In the genomic region with DNA sequence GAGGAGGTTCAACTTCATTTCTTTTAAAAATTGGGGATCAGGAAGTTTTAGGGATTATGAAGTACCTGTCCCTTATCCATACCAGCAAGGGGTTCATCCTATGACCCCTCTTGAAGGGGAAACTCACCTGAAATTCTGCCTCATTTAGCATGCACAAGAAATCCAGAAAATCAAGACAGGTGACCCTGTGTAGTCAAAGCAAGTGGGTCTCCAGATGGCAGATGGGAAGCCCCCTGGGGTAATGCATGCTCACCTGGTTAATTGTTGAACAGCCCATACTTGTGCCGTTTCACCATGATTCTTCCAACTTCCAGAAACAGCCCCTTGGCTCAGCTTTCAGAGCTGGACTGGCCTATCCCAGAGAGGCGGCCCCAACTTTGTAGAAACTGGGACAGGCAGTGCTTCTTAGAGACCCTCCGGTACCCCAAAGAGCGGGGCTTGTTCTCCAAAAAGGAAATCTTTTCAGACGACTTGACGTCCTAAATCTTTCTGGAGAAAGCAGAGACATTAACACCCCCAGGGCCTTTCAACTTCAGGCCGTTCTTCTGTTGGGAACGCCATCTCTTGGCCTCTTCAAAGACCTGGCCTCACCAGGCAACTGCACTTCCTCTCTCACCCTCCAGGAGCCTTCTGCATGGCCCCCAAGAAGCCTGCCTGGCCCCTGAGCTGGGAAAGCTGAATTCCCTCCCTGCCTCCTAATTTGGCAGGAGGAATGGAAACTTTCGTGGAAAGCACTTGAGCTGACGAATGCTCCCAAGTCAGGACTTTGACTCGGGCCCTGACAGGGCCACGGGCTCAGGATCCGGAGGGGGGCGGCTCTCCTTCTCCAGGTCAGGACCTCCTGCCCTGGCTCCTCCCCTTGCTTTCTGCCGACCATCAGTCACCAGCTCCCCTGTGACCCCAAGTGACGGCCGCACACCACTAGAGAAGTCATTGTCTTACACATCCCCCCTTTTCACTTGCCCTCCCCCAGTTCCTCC, we compare ENCODE assay signal across 19 cellular contexts.
DNase-seq lines count a peak whose midpoint lies in the region; ATAC-seq and TF ChIP-seq lines count a peak whose summit lies in the region.
"Had no signal": no experiment of that assay in that cellular context is flagged by ENCODE, and none has a peak within 500 bp of the region (broad histone marks: within the 10 kb centered on the region; RNA-seq: fewer than 3 reads in every experiment).

No MANE protein-coding gene starts in this region.

- H3K4me3 ChIP-seq in H7 (ENCODE audit: insufficient read depth, low read depth, low read length): no peak overlapping the region
- peak overlapping the region; percentile 40 for H3K4me3 ChIP-seq in coronary artery
- H3K4me3 ChIP-seq in iPS-15b (ENCODE audit: low read depth, low read length): peak overlapping the region; percentile 36
- H3K4me3 ChIP-seq: ovary, SK-N-MC had no signal

- H3K36me3 ChIP-seq in H7 (replicated peaks; ENCODE audit: control insufficient read depth, insufficient read depth, low read length) (no peaks in the 10 kb centered on the region), iPS-15b (ENCODE audit: control insufficient read depth, insufficient read depth, low read length) (no peaks in the 10 kb centered on the region)
- H3K36me3 ChIP-seq: ovary had no signal

- DNase-seq in H7 (peak; percentile 67), coronary artery (ENCODE audit: low spot score) (peak; percentile 58), osteocyte (ENCODE audit: extremely low spot score, unreplicated experiment) (peak; percentile 73), pons (ENCODE audit: low spot score) (no peak)
- DNase-seq: activated CD4-positive, alpha-beta T cell treated with anti-CD3 and anti-CD28 coated beads for 48 hours; activated naive CD8-positive, alpha-beta T cell treated with anti-CD3 and anti-CD28 coated beads, Interleukin-2, amount 10 ng/mL, durations not matched to agents 7 days and 5 days; effector memory CD4-positive, alpha-beta T cell; immature natural killer cell; midbrain; NCI-H146; NCI-H446 treated with DMSO at 0.1 percent for 48 hours; ovary; T1000 had no signal

- no peaks in the 10 kb centered on the region for H3K36me3 Mint-ChIP-seq in osteocyte (ENCODE audit: unreplicated experiment)
- H3K36me3 Mint-ChIP-seq: activated naive CD8-positive, alpha-beta T cell treated with anti-CD3 and anti-CD28 coated beads, Interleukin-2, amount 10 ng/mL, durations not matched to agents 7 days and 5 days; immature natural killer cell had no signal

- H3K4me3 Mint-ChIP-seq in osteocyte (ENCODE audit: unreplicated experiment): no peak overlapping the region
- H3K4me3 Mint-ChIP-seq: activated naive CD8-positive, alpha-beta T cell treated with anti-CD3 and anti-CD28 coated beads, Interleukin-2, amount 10 ng/mL, durations not matched to agents 7 days and 5 days; stimulated activated naive CD8-positive, alpha-beta T cell treated with anti-CD3 and anti-CD28 coated beads, Interleukin-15, Interleukin-2, amounts not matched to agents 100 ng/mL and 50 ng/mL, for 24 hours had no signal

- H3K27me3 ChIP-seq in H7 (ENCODE audit: control insufficient read depth, insufficient read depth, low read length) (peaks cover 6% of the 10 kb centered on the region), iPS-15b (ENCODE audit: control insufficient read depth, insufficient read depth, low read length) (peaks cover 42% of the 10 kb centered on the region)
- H3K27me3 ChIP-seq: ovary had no signal

- no peak for TF ChIP-seq CTCF in coronary artery (IDR thresholded peaks at IDR 0.05)
- no peak for TF ChIP-seq CTCF in osteocyte (IDR thresholded peaks at IDR 0.05)

- no peak overlapping the region for H3K27ac ChIP-seq in coronary artery
- H3K27ac ChIP-seq: ovary, SK-N-MC had no signal

- no peak for ATAC-seq in GM18868 (IDR thresholded peaks at IDR 0.05; ENCODE audit: unreplicated experiment)
- no peak for ATAC-seq in HG02938 (IDR thresholded peaks at IDR 0.05; ENCODE audit: unreplicated experiment)
- no peak for ATAC-seq in HG03469 (IDR thresholded peaks at IDR 0.05; ENCODE audit: unreplicated experiment)

- H3K27ac Mint-ChIP-seq in osteocyte (ENCODE audit: unreplicated experiment): no peak overlapping the region
- H3K27ac Mint-ChIP-seq: activated naive CD8-positive, alpha-beta T cell treated with anti-CD3 and anti-CD28 coated beads, Interleukin-2, amount 10 ng/mL, durations not matched to agents 7 days and 5 days; immature natural killer cell; stimulated activated naive CD8-positive, alpha-beta T cell treated with anti-CD3 and anti-CD28 coated beads, Interleukin-15, Interleukin-2, amounts not matched to agents 100 ng/mL and 50 ng/mL, for 24 hours had no signal

- H3K4me1 ChIP-seq in iPS-15b (ENCODE audit: control insufficient read depth, insufficient read depth, low read length): peaks cover 32% of the 10 kb centered on the region

- H3K9me3 Mint-ChIP-seq in osteocyte (ENCODE audit: unreplicated experiment): no peaks in the 10 kb centered on the region
- H3K9me3 Mint-ChIP-seq: activated naive CD8-positive, alpha-beta T cell treated with anti-CD3 and anti-CD28 coated beads, Interleukin-2, amount 10 ng/mL, durations not matched to agents 7 days and 5 days; immature natural killer cell; stimulated activated naive CD8-positive, alpha-beta T cell treated with anti-CD3 and anti-CD28 coated beads, Interleukin-15, Interleukin-2, amounts not matched to agents 100 ng/mL and 50 ng/mL, for 24 hours had no signal

- peaks cover 38% of the 10 kb centered on the region for H3K27me3 Mint-ChIP-seq in osteocyte (ENCODE audit: unreplicated experiment)

- no peaks in the 10 kb centered on the region for H3K9me3 ChIP-seq in iPS-15b (ENCODE audit: control insufficient read depth, insufficient read depth, low read length)
- H3K9me3 ChIP-seq: ovary had no signal

- no peaks in the 10 kb centered on the region for H3K4me1 Mint-ChIP-seq in osteocyte (ENCODE audit: unreplicated experiment)
- H3K4me1 Mint-ChIP-seq: immature natural killer cell had no signal

- no peak overlapping the region for H3K9ac ChIP-seq in iPS-15b (ENCODE audit: low read depth, low read length)
